In the genomic region with DNA sequence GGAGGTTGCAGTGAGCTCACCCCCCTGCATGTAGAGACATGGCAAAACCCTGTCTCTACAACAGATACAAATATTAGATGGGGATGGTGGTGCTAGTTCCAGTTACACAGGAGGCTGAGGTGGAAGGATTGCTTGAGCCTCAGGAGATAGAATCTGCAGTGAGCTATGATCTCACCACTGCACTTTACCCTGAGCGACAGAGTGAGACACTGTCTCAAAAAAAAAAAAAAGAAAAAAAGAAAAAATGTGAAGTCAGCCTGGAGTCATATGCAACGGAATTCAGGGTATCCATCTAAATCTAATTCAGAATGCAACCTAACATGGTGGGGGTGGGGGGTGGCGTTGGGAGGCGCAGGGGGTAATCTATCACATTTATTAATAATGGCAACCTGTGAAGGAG, we compare ENCODE assay signal across 20 cellular contexts. TPM values are rescaled to one million over a fixed set of nuclear protein-coding genes. Genes with fewer than 3 reads are reported as not detected.
A peak's percentile ranks its signal among the peaks of the same experiment; 100 is the strongest.
DNase-seq lines count a peak whose midpoint lies in the region; ATAC-seq, FAIRE-seq and TF ChIP-seq lines count a peak whose summit lies in the region.
"Had no signal": no experiment of that assay in that cellular context is flagged by ENCODE, and none has a peak within 500 bp of the region (broad histone marks: within the 10 kb centered on the region; RNA-seq: fewer than 3 reads in every experiment).

No MANE protein-coding gene starts in this region.

- H3K56ac ChIP-seq in H1 (replicated peaks; ENCODE audit: insufficient read length, low read depth, low read length), result no peak overlapping the region

- TF ChIP-seq CTCF in GM23338 (conservative IDR thresholded peaks at IDR 0.05; ENCODE audit: low read depth in 2 of 2) (no peak), H1 (IDR thresholded peaks at IDR 0.05; ENCODE audit: control extremely low read depth in 1 of 3, insufficient read depth in 1 of 3, low read depth in 1 of 3, low read length in 3 of 3) (no peak), endodermal cell (conservative IDR thresholded peaks at IDR 0.05) (no peak)

- no peak overlapping the region for H4K8ac ChIP-seq in H1 (ENCODE audit: extremely low read depth, insufficient read depth, low read length)

- H2BK20ac ChIP-seq in H1 (ENCODE audit: low read length), result no peak overlapping the region; the same call in 1 of the 2 replicates

- H3K27ac Mint-ChIP-seq in GM23338 (no peak overlapping the region), endodermal cell (no peak overlapping the region)
- H3K27ac Mint-ChIP-seq: CD14-positive monocyte; CD4-positive, alpha-beta memory T cell; IgD-negative memory B cell had no signal

- H3K36me3 ChIP-seq in GM23338 (ENCODE audit: insufficient read depth), result 0 out of 2 replicates have a peak, but pooled peaks cover 6% of the 10 kb centered on the region
- no peaks in the 10 kb centered on the region; a peak in 1 of 8 replicates for H3K36me3 ChIP-seq in H1 (ENCODE audit: control insufficient read depth in 2 of 4, insufficient read depth in 4 of 4, low read length in 3 of 4)
- H3K36me3 ChIP-seq in endodermal cell (ENCODE audit: control insufficient read depth, insufficient read depth, low read length), result no peaks in the 10 kb centered on the region
- H3K36me3 ChIP-seq: BLaER1, HAP-1 had no signal

- H2BK5ac ChIP-seq in H1 (ENCODE audit: low read depth, low read length), result no peak overlapping the region; the same call in 1 of the 2 replicates

- H3K79me1 ChIP-seq in H1 (ENCODE audit: low read depth, low read length), result no peaks in the 10 kb centered on the region

- H3K27me3 ChIP-seq in GM23338 (ENCODE audit: insufficient read depth) (no peaks in the 10 kb centered on the region), H1 (replicated peaks in 1 of 4; ENCODE audit: control insufficient read depth in 3 of 4, extremely low read depth in 1 of 4, insufficient read depth in 3 of 4, low read length in 3 of 4) (no peaks in the 10 kb centered on the region), endodermal cell (ENCODE audit: control insufficient read depth, insufficient read depth, low read length, poor library complexity, severe bottlenecking) (no peaks in the 10 kb centered on the region)
- H3K27me3 ChIP-seq: BLaER1 had no signal

- CTCF ChIA-PET in H1 (lab: Charles Lee; ENCODE audit: partially characterized antibody), result interaction anchor here (0.7 to 1.7 kb wide), 3 partner anchors 29 to 1158 kb away, joined by 3 read pairs; no protein-coding TSS in a partner anchor

- no peak for TF ChIP-seq POLR2A in H1 (IDR thresholded peaks at IDR 0.05; ENCODE audit: control extremely low read depth in 1 of 2, low read depth in 2 of 2, low read length in 2 of 2)

- POLR2A ChIA-PET in H1 (lab: Charles Lee; ENCODE audit: partially characterized antibody), result no interaction called here

- H3K9me2 ChIP-seq in GM23338 (ENCODE audit: insufficient read depth), result peaks cover 3% of the 10 kb centered on the region; the same call in 1 of the 2 replicates

- in situ Hi-C loops in Caki2 (cut with HindIII; ENCODE audit: low pct_unique_long_range_greater_than_20kb, low sequenced_read_pairs), result no loop called here

- no peak overlapping the region for H3K23ac ChIP-seq in H1 (ENCODE audit: insufficient read length)

- TF ChIP-seq EP300 in H1 (IDR thresholded peaks at IDR 0.05; ENCODE audit: borderline replicate concordance in 1 of 2, low read depth in 2 of 2, low read length in 2 of 2), result no peak

- H3K27me3 Mint-ChIP-seq in GM23338 (ENCODE audit: insufficient read depth, low read depth, poor library complexity), result peaks cover 7% of the 10 kb centered on the region
- no peaks in the 10 kb centered on the region for H3K27me3 Mint-ChIP-seq in endodermal cell (ENCODE audit: insufficient read depth)
- H3K27me3 Mint-ChIP-seq: IgD-negative memory B cell had no signal

- no peak overlapping the region for H4K91ac ChIP-seq in H1 (replicated peaks; ENCODE audit: insufficient read length, low read length)

- H2AK5ac ChIP-seq in H1 (ENCODE audit: low read depth, low read length), result no peak overlapping the region

- no peak overlapping the region for H3K9ac ChIP-seq in H1 (replicated peaks in 1 of 4; ENCODE audit: extremely low read depth in 1 of 4, low read depth in 3 of 4, low read length in 3 of 4)
- no peak overlapping the region for H3K9ac ChIP-seq in endodermal cell (ENCODE audit: extremely low read depth, low read length, poor library complexity, severe bottlenecking)
- H3K9ac ChIP-seq: BLaER1 had no signal

- H3K23me2 ChIP-seq in H1 (ENCODE audit: low read depth, low read length), result no peaks in the 10 kb centered on the region

- H2BK120ac ChIP-seq in H1 (replicated peaks; ENCODE audit: low read depth, low read length), result no peak overlapping the region

- TF ChIP-seq RAD21 in H1 (IDR thresholded peaks at IDR 0.05 in 1 of 2, conservative IDR thresholded peaks at IDR 0.05 in 1 of 2; ENCODE audit: low read depth in 2 of 2, low read length in 2 of 2), result no peak

- H3K4me1 ChIP-seq in GM23338 (ENCODE audit: insufficient read depth), result peaks cover 33% of the 10 kb centered on the region
- H3K4me1 ChIP-seq in H1 (replicated peaks in 1 of 4; ENCODE audit: control insufficient read depth in 3 of 4, insufficient read depth in 4 of 4, low read length in 3 of 4), result peaks cover 0 to 9% (median 6%) of the 10 kb centered on the region in 4 experiments; a peak in 4 of 7 replicates
- no peaks in the 10 kb centered on the region for H3K4me1 ChIP-seq in endodermal cell (ENCODE audit: control insufficient read depth, insufficient read depth, low read length)
- H3K4me1 ChIP-seq: A549, BLaER1 had no signal

- no peak overlapping the region for H3K4me3 Mint-ChIP-seq in GM23338
- no peak overlapping the region for H3K4me3 Mint-ChIP-seq in endodermal cell
- H3K4me3 Mint-ChIP-seq: CD14-positive monocyte; CD4-positive, alpha-beta memory T cell; IgD-negative memory B cell had no signal

- H4K5ac ChIP-seq in H1 (ENCODE audit: insufficient read length, low read depth, low read length), result no peak overlapping the region

- H2BK15ac ChIP-seq in H1 (ENCODE audit: low read length), result no peak overlapping the region

- FAIRE-seq in H1 (lab: Jason Lieb, UNC), result no peak
- FAIRE-seq: A549, HTR-8/SVneo had no signal

- H3K4me3 ChIP-seq in GM23338 (no peak overlapping the region), H1 (ENCODE audit: extremely low read depth in 1 of 4, insufficient read depth in 2 of 4, low read depth in 3 of 4, low read length in 4 of 4) (no peak overlapping the region), endodermal cell (ENCODE audit: low read length) (no peak overlapping the region)
- H3K4me3 ChIP-seq: A549, BLaER1, HAP-1 had no signal

- H3F3A ChIP-seq in GM23338 (replicated peaks; ENCODE audit: low read depth), result no peaks in the 10 kb centered on the region

- 83% methylated on average over 3 of the region's 4 CpGs; no CpG with 5 or more reads in 1 of the 2 experiments for WGBS in H1 (ENCODE audit: extremely low coverage in 1 of 2, insufficient coverage in 1 of 2, insufficient read length in 1 of 2, insufficient replicate concordance in 2 of 2, low coverage in 1 of 2, low lambda C conversion rate in 2 of 2, missing lambda C conversion rate in 1 of 2), 2 experiments
- WGBS in endodermal cell (ENCODE audit: insufficient coverage in 1 of 2, insufficient read length in 1 of 2), 2 experiments, result 100% methylated on average over 1 of the region's 4 CpGs

- H3K14ac ChIP-seq in H1 (ENCODE audit: insufficient read length), result no peak overlapping the region

- peaks cover 6 to 7% of the 10 kb centered on the region in 2 experiments; a peak in 3 of 4 replicates for H3K9me3 ChIP-seq in H1 (ENCODE audit: insufficient read depth in 2 of 2, low read depth in 1 of 2, low read length in 1 of 2)
- peaks cover 12% of the 10 kb centered on the region for H3K9me3 ChIP-seq in endodermal cell (ENCODE audit: control insufficient read depth, low read length)

- H2BK12ac ChIP-seq in H1 (ENCODE audit: low read depth, low read length), result 0 out of 2 replicates have a peak overlapping the region, but pooled peaks have one; percentile 41

- H2AFZ ChIP-seq in GM23338, result no peak overlapping the region
- H2AFZ ChIP-seq in H1 (ENCODE audit: low read length), result no peak overlapping the region

- H3K79me2 ChIP-seq in GM23338 (replicated peaks; ENCODE audit: insufficient read depth), result no peaks in the 10 kb centered on the region
- H3K79me2 ChIP-seq in H1 (ENCODE audit: control insufficient read depth in 1 of 2, insufficient read depth in 2 of 2, low read length in 2 of 2), result no peaks in the 10 kb centered on the region

- H4K20me1 ChIP-seq in GM23338 (replicated peaks; ENCODE audit: insufficient read depth) (no peaks in the 10 kb centered on the region), H1 (replicated peaks in 1 of 2; ENCODE audit: control insufficient read depth in 1 of 2, insufficient read depth in 2 of 2, low read length in 2 of 2) (no peaks in the 10 kb centered on the region)
- H4K20me1 ChIP-seq: BLaER1 had no signal

- peaks cover 28% of the 10 kb centered on the region for H3K4me1 Mint-ChIP-seq in GM23338
- H3K4me1 Mint-ChIP-seq in endodermal cell, result peaks cover 6% of the 10 kb centered on the region
- H3K4me1 Mint-ChIP-seq: CD14-positive monocyte; CD4-positive, alpha-beta memory T cell; IgD-negative memory B cell had no signal

- H3K36me3 Mint-ChIP-seq in GM23338 (ENCODE audit: low read depth) (peaks cover 11% of the 10 kb centered on the region; the same call in 2 of the 3 replicates), endodermal cell (ENCODE audit: low read depth) (no peaks in the 10 kb centered on the region)
- H3K36me3 Mint-ChIP-seq: CD14-positive monocyte; CD4-positive, alpha-beta memory T cell; IgD-negative memory B cell had no signal

- H3K4me2 ChIP-seq in GM23338, result peak overlapping the region; percentile 12
- H3K4me2 ChIP-seq in H1 (ENCODE audit: insufficient read depth in 1 of 2, low read depth in 2 of 2, low read length in 2 of 2), result no peak overlapping the region
- H3K4me2 ChIP-seq: A549, BLaER1 had no signal

- ATAC-seq in GM23338, result no peak
- ATAC-seq: A549 had no signal

- DNase-seq in Caki2 (ENCODE audit: low read depth), result peak; percentile 16
- no peak for DNase-seq in GM23338 (ENCODE audit: low spot score)
- peak; percentile 49 for DNase-seq in M059J (ENCODE audit: low read depth)
- no peak for DNase-seq in H1 (ENCODE audit: low read depth in 1 of 2, low spot score in 2 of 2)
- no peak for DNase-seq in endodermal cell
- no peak for DNase-seq in ecto neural progenitor cell (ENCODE audit: low spot score)
- no peak for DNase-seq in iPS-NIHi11 (ENCODE audit: low spot score)
- DNase-seq: Calu3; CD4-positive, alpha-beta memory T cell; DMS79 treated with DMSO at 0.1 percent for 48 hours; GDM1; GOT3; KBM-7 had no signal

- no peak overlapping the region for H3K18ac ChIP-seq in H1 (ENCODE audit: extremely low read depth, low read length)

- peaks cover 13% of the 10 kb centered on the region for H3K9me3 Mint-ChIP-seq in GM23338
- H3K9me3 Mint-ChIP-seq in endodermal cell, result peaks cover 12% of the 10 kb centered on the region

- H3K27ac ChIP-seq in GM23338 (ENCODE audit: low read depth), result no peak overlapping the region
- H3K27ac ChIP-seq in H1 (ENCODE audit: low read depth, low read length), result no peak overlapping the region
- H3K27ac ChIP-seq in endodermal cell (ENCODE audit: low read depth, low read length), result no peak overlapping the region
- H3K27ac ChIP-seq: 22Rv1, A549, BLaER1 had no signal

- H3K4ac ChIP-seq in H1 (replicated peaks; ENCODE audit: insufficient read length, low read depth, low read length), result no peak overlapping the region

RNA-seq across cellular contexts. Expression of gene NR2F2, which starts 37.1 kb away (rescaled TPM):
- 7.0 and 16.0 TPM in 2 replicates for total RNA-seq in Caki2 (2014; rRNA removed; shearing (Covaris generic); ENCODE audit: low replicate concordance)
- not detected in 2 replicates for total RNA-seq in GM23338 (2014; rRNA removed; shearing (Covaris generic))
- polyA plus RNA-seq in GM23338 (2016; fragmentation: Nextera tagmentation; extraction: Ambion mirVana) (0.16 and 0.23 TPM in 2 replicates), H1 (2011; rRNA removed) (0.03 and 0.14 TPM in 2 replicates)
- total RNA-seq in M059J (2014; rRNA removed; shearing (Covaris generic)), result 34.1 and 37.8 TPM in 2 replicates
- not detected in 2 replicates for total RNA-seq in H1 (2021; fragmentation: NEBNext Ultra II Directional; extraction: Animal tissue kit (Norgen Biotek cat#: 25700))
- polyA plus RNA-seq in H1 (2011; cell fraction: cytosol; rRNA removed), result 0.05 TPM
- polyA plus RNA-seq in H1 (2011; cell fraction: nucleus; rRNA removed), result 0.07 TPM
- polyA plus RNA-seq in H1 (2012, experiment 1 of 2), result 0.21 to 0.88 TPM (median 0.46 TPM) in 4 replicates
- polyA plus RNA-seq in H1 (2012, experiment 2 of 2), result 0.10 TPM
- 0.04 TPM for polyA plus RNA-seq in H1 (2013, experiment 1 of 2)
- 0.04 TPM for polyA plus RNA-seq in H1 (2013, experiment 2 of 2)
- polyA minus RNA-seq in H1 (2011; rRNA and poly(A)+ RNA removed), result 0.03 TPM in 1 of 2 replicates, not detected in the other
- polyA minus RNA-seq in H1 (2011; cell fraction: cytosol; rRNA and poly(A)+ RNA removed), result 0.29 TPM
- polyA minus RNA-seq in H1 (2011; cell fraction: nucleus; rRNA and poly(A)+ RNA removed), result not detected
- total RNA-seq in endodermal cell, result 1 to 10 TPM in 1 of 2 donors, under 1 TPM in 1; 0.73 to 3.3 TPM
- polyA plus RNA-seq in endodermal cell (2013, experiment 1 of 2), result 54.2 TPM
- polyA plus RNA-seq in endodermal cell (2013, experiment 2 of 2), result 40.9 TPM
- total RNA-seq: CD4-positive, alpha-beta memory T cell had no signal
- polyA plus RNA-seq: CD14-positive monocyte; CD4-positive, alpha-beta memory T cell; IgD-negative memory B cell had no signal

Comparison
In these comparisons a context has a peak if more than half of its experiments do, and no peak if none do; other contexts are left out.
1. DNase-seq: peak in Caki2 (single experiment) and M059J (single experiment); none in GM23338 (single experiment), H1 (0 of 2), endodermal cell (single experiment), ecto neural progenitor cell (single experiment) and iPS-NIHi11 (single experiment).